Comparison of ENCODE assay signal across 6 cellular contexts in genomic region chr11:117948466-117948865, GRCh38. TPM values are rescaled to one million over a fixed set of nuclear protein-coding genes. Genes with fewer than 3 reads are reported as not detected.
"Had no signal": no experiment of that assay in that cellular context is flagged by ENCODE, and none has a peak within 500 bp of the region (broad histone marks: within the 10 kb centered on the region; RNA-seq: fewer than 3 reads in every experiment).

No MANE protein-coding gene starts in this region.

RNA-seq across cellular contexts. Expression of gene TMPRSS13, which starts 19.3 kb away (rescaled TPM):
- total RNA-seq: ascending aorta, LHCN-M2, M059J, SJSA1 had no signal

RNA-seq across cellular contexts. Expression of gene IL10RA, which starts 37.7 kb away (rescaled TPM):
- total RNA-seq: bronchial epithelial cell, LHCN-M2, PC-3, SJSA1 had no signal
